8 cellular contexts compared by ENCODE assay signal in the genomic region with DNA sequence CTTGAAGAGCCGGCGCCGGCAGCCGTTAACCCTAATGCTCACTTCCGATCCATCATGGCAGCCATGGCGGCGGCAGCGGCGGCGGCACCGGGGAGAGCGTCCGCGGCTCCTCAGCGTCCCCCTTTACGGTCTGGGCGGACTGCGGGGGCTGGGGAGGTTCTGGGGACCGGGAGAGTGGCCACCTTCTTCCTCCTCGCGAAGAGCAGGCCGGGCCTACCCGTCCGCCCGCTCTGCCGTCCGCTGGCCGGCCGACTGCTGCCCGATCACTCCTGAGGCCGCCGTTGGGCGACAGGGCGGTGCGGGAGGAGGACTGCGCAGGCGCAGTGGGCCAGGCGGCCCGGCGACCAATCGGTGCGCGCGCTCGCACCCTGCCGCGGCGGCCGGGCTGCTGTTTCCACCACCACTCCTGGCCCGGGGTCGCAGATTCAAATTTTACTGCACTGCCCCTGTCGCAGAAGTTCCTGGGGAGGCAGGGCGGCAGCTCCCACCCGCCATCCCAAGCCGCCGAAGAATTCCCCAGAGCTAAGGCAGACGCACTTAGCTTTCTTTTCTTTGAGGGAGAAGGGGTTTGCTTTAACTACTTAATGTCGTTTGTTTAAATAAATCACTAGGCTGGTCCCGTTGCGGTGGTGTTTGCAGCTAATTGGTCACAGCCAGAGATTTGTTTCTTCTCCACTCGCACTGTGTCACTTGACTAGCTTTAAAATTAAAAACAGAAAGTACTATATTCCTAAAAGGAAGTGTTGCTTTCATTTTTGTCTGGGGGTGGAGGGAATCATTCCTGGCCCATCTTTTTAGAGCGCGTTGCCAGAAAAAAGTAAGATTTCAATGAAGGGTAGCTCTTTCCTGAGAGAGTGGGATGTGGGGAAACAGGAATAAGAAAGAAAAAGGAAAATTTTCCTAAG. TPM values are rescaled to one million over a fixed set of nuclear protein-coding genes. Genes with fewer than 3 reads are reported as not detected.
A peak's percentile ranks its signal among the peaks of the same experiment; 100 is the strongest.
DNase-seq lines count a peak whose midpoint lies in the region; ATAC-seq and TF ChIP-seq lines count a peak whose summit lies in the region.

TSS of gene KIF5B (minus strand) at position 290 of the 905 bp plus-strand sequence. CDS start 452 bp downstream, outside the sequence.

- no peaks in the 10 kb centered on the region for H3K27me3 ChIP-seq in GM06990 (replicated peaks; ENCODE audit: control insufficient read depth, insufficient read depth, low read length)

- no peak for TF ChIP-seq CTCF in GM06990 (IDR thresholded peaks at IDR 0.05; ENCODE audit: insufficient read depth, low read length, poor library complexity, severe bottlenecking)

- no peaks in the 10 kb centered on the region for H3K36me3 ChIP-seq in GM06990 (ENCODE audit: control insufficient read depth, insufficient read depth, low read length)

- DNase-seq in GM06990 (ENCODE audit: extremely low read depth, insufficient read length) (peak; percentile 95), HEK293T (ENCODE audit: extremely low spot score) (peak; percentile 90), MV-4-11 (lab: John Stamatoyannopoulos, UW) (peak; percentile 77), germinal center (ENCODE audit: low spot score) (peak; percentile 97), occipital lobe (lab: John Stamatoyannopoulos, UW) (peak; percentile 83), superior temporal gyrus (ENCODE audit: extremely low spot score) (peak; percentile 89)
- DNase-seq in activated naive CD4-positive, alpha-beta T cell treated with anti-CD3 and anti-CD28 coated beads, Interleukin-2, amount 50 U/mL, for 16 hours, result peak; percentile 87

- POLR2A ChIA-PET in HEK293T (lab: Yijun Ruan, JAX), result interaction anchor here (0.9 to 1.3 kb wide), 6 partner anchors 10 to 127 kb away, joined by 3 to 4 read pairs (median 3); no protein-coding TSS in a partner anchor

- peak within 1 kb of the TSS; percentile 87 for H3K4me3 ChIP-seq in GM06990 (replicated peaks; ENCODE audit: low read depth, low read length)

- peak; percentile 92 for ATAC-seq in SK-N-SH treated with all-trans-retinoic acid at 6 μM for 48 hours

- CTCF ChIA-PET in HEK293T (lab: Yijun Ruan, JAX), result interaction anchor here (0.6 kb wide), 1 partner anchor 19 kb away, joined by 3 read pairs; no protein-coding TSS in a partner anchor

TF ChIP-seq in HEK293T, 16 proteins besides CTCF, POLR2A, EP300 and RAD21:
- TF ChIP-seq L3MBTL2 (conservative IDR thresholded peaks at IDR 0.05), result peak; percentile 22; the same call in 1 of the 2 replicates
- no peak for TF ChIP-seq ARNT (IDR thresholded peaks at IDR 0.05)
- TF ChIP-seq FOXM1 (IDR thresholded peaks at IDR 0.05; ENCODE audit: borderline replicate concordance), result peak; percentile 16; the same call in 1 of the 2 replicates
- TF ChIP-seq TARDBP (IDR thresholded peaks at IDR 0.05), result no peak
- peak; percentile 64; the same call in 1 of the 2 replicates for TF ChIP-seq ELF4 (IDR thresholded peaks at IDR 0.05)
- no peak for TF ChIP-seq FOXK2 (IDR thresholded peaks at IDR 0.05)
- TF ChIP-seq BHLHE40 (IDR thresholded peaks at IDR 0.05; ENCODE audit: borderline replicate concordance), result no peak
- TF ChIP-seq NFRKB (IDR thresholded peaks at IDR 0.05), result no peak

TF ChIP-seq in SK-N-SH treated with all-trans-retinoic acid at 6 μM for 48 hours, 23 proteins besides CTCF, POLR2A, EP300 and RAD21:
- TF ChIP-seq GLIS3 (CRISPR knock-in tag; IDR thresholded peaks at IDR 0.05), result no peak
- no peak for TF ChIP-seq RARB (CRISPR knock-in tag; IDR thresholded peaks at IDR 0.05)
- 0 out of 2 replicates have a peak, but pooled peaks have one; percentile 20 for TF ChIP-seq TSHZ2 (CRISPR knock-in tag; IDR thresholded peaks at IDR 0.05)
- TF ChIP-seq, protein P1, sequence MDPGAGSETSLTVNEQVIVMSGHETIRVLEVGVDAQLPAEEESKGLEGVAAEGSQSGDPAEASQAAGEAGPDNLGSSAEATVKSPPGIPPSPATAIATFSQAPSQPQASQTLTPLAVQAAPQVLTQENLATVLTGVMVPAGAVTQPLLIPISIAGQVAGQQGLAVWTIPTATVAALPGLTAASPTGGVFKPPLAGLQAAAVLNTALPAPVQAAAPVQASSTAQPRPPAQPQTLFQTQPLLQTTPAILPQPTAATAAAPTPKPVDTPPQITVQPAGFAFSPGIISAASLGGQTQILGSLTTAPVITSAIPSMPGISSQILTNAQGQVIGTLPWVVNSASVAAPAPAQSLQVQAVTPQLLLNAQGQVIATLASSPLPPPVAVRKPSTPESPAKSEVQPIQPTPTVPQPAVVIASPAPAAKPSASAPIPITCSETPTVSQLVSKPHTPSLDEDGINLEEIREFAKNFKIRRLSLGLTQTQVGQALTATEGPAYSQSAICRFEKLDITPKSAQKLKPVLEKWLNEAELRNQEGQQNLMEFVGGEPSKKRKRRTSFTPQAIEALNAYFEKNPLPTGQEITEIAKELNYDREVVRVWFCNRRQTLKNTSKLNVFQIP (CRISPR knock-in tag; IDR thresholded peaks at IDR 0.05; ENCODE audit: borderline replicate concordance, low read depth), result no peak
- no peak for TF ChIP-seq SNAI2 (CRISPR knock-in tag; IDR thresholded peaks at IDR 0.05)
- TF ChIP-seq ZFP3 (CRISPR knock-in tag; IDR thresholded peaks at IDR 0.05), result 0 out of 2 replicates have a peak, but pooled peaks have one; percentile 44

RNA-seq across cellular contexts. Expression of gene KIF5B, which starts in this region (rescaled TPM):
- 145 TPM for total RNA-seq in occipital lobe

Comparison
In these comparisons a context has a peak if more than half of its experiments do, and no peak if none do; other contexts are left out.
1. Peak in every context shown above with its lines: DNase-seq, ATAC-seq and H3K4me3 ChIP-seq.